Comparison of ENCODE assay signal across 13 cellular contexts in the genomic region with DNA sequence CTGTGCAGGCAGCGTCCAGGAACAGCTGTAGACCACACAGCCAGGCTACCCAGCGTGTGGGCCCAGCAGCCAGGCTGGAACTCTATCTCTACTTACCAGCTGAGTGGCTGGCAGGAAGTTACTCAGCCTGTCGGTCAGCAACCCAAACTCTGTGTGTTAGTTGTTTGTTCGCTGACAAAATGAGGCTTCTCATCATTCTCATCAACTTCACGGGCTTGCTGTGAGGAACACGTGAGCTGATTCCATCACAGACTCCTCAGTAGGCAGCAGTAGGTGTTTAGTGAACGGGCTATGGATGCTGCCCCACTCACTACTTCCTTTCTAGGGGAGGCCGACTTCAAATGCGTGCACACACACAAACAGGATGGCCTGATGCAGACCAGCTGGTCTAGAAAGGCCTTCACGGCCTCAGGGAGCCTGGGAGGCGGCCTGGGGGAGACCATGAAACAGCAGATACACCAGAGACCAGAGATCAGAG. TPM values are rescaled to one million over a fixed set of nuclear protein-coding genes. Genes with fewer than 3 reads are reported as not detected.
DNase-seq lines count a peak whose midpoint lies in the region; ATAC-seq, FAIRE-seq and TF ChIP-seq lines count a peak whose summit lies in the region.
"Had no signal": no experiment of that assay in that cellular context is flagged by ENCODE, and none has a peak within 500 bp of the region (broad histone marks: within the 10 kb centered on the region; RNA-seq: fewer than 3 reads in every experiment).

No MANE protein-coding gene starts in this region.

- no peaks in the 10 kb centered on the region for H3K27me3 ChIP-seq in osteoblast (ENCODE audit: insufficient read depth, low read length)

- POLR2A ChIA-PET in OCI-LY7 (lab: Charles Lee) = interaction anchor here (0.6 to 2.2 kb wide), 8 partner anchors 9 to 81 kb away, joined by 3 to 16 read pairs (median 4); partner anchors contain the start of gene SYVN1

- H3K4me1 ChIP-seq in OCI-LY7 (ENCODE audit: insufficient read depth, low read length, poor library complexity, severe bottlenecking) (peaks cover 32% of the 10 kb centered on the region), osteoblast (ENCODE audit: insufficient read depth, low read length) (peaks cover 7% of the 10 kb centered on the region), mucosa of descending colon (ENCODE audit: low read depth) (peaks cover 4% of the 10 kb centered on the region)

- H3K4me3 ChIP-seq in OCI-LY7 (ENCODE audit: low read depth, low read length, poor library complexity, severe bottlenecking) (no peak overlapping the region), osteoblast (ENCODE audit: insufficient read depth, low read length) (no peak overlapping the region), mucosa of descending colon (no peak overlapping the region)

- no peaks in the 10 kb centered on the region for H4K20me1 ChIP-seq in OCI-LY7 (ENCODE audit: insufficient read depth, low read length)
- H4K20me1 ChIP-seq in osteoblast (ENCODE audit: insufficient read depth, low read length) = no peaks in the 10 kb centered on the region

- H3K4me3 Mint-ChIP-seq in chondrocyte (ENCODE audit: unreplicated experiment) = no peak overlapping the region

- peak overlapping the region; percentile 95 for H3K27ac Mint-ChIP-seq in chondrocyte (ENCODE audit: unreplicated experiment)

- no peaks in the 10 kb centered on the region for H3K36me3 Mint-ChIP-seq in chondrocyte (ENCODE audit: low read depth)

- ATAC-seq in HG02981 (IDR thresholded peaks at IDR 0.05; ENCODE audit: unreplicated experiment) (no peak), mucosa of descending colon (no peak), GM21367 (IDR thresholded peaks at IDR 0.05; ENCODE audit: unreplicated experiment) (no peak)

- no peaks in the 10 kb centered on the region for H3K9me2 ChIP-seq in OCI-LY7 (ENCODE audit: insufficient read depth, low read length)

- H3K4me2 ChIP-seq in OCI-LY7 (ENCODE audit: low read length) (peak overlapping the region; percentile 38), osteoblast (ENCODE audit: insufficient read depth, low read length) (no peak overlapping the region)

- H3K79me2 ChIP-seq in OCI-LY7 (ENCODE audit: insufficient read depth, low read depth, low read length) (no peaks in the 10 kb centered on the region), osteoblast (ENCODE audit: insufficient read depth, low read length) (no peaks in the 10 kb centered on the region)

- no peaks in the 10 kb centered on the region for H3K9me3 ChIP-seq in OCI-LY7 (ENCODE audit: low read length)
- H3K9me3 ChIP-seq in osteoblast (ENCODE audit: low read depth, low read length) = no peaks in the 10 kb centered on the region
- no peaks in the 10 kb centered on the region for H3K9me3 ChIP-seq in mucosa of descending colon

- no peaks in the 10 kb centered on the region for H3K36me3 ChIP-seq in OCI-LY7 (ENCODE audit: insufficient read depth, low read length)
- no peaks in the 10 kb centered on the region for H3K36me3 ChIP-seq in osteoblast (ENCODE audit: insufficient read depth, low read length)
- no peaks in the 10 kb centered on the region for H3K36me3 ChIP-seq in mucosa of descending colon (ENCODE audit: low read depth)

- peak; percentile 4 for FAIRE-seq in GM19239 (lab: Jason Lieb, UNC)
- FAIRE-seq: islet of Langerhans, TTC549 had no signal

- DNase-seq in GM19239 (ENCODE audit: insufficient read length, low spot score) = no peak
- peak; percentile 48 for DNase-seq in OCI-LY7 (ENCODE audit: low spot score)
- no peak for DNase-seq in chondrocyte (ENCODE audit: low spot score)
- DNase-seq in osteoblast (ENCODE audit: insufficient read length, low spot score, missing footprints) = no peak
- no peak for DNase-seq in SW480 (ENCODE audit: low spot score)
- DNase-seq in mucosa of descending colon = no peak
- DNase-seq: cerebellar nuclear complex, NCI-H187 treated with DMSO at 0.1 percent for 48 hours had no signal

- CTCF ChIA-PET in OCI-LY7 (lab: Charles Lee; ENCODE audit: unreplicated experiment) = no interaction called here

- H3K4me1 Mint-ChIP-seq in chondrocyte (ENCODE audit: low read depth) = peaks cover 8% of the 10 kb centered on the region

- peak overlapping the region; percentile 54 for H3K27ac ChIP-seq in OCI-LY7 (ENCODE audit: low read depth, low read length, poor library complexity, severe bottlenecking)
- H3K27ac ChIP-seq in osteoblast (ENCODE audit: low read depth, low read length) = no peak overlapping the region

- H2AFZ ChIP-seq in OCI-LY7 (ENCODE audit: low read length) (peak overlapping the region; percentile 99), osteoblast (ENCODE audit: low read length) (peak overlapping the region; percentile 94)

- intact Hi-C loops in OCI-LY7 (cut with micrococcal nuclease; ENCODE audit: unreplicated experiment) (loop anchor here (5.0 kb wide), 1 partner anchor 37 kb away; the partner anchor contains the start of gene SYVN1), mucosa of descending colon (cut with DNase I, micrococcal nuclease) (no loop called here)

- no peaks in the 10 kb centered on the region for H3K9me3 Mint-ChIP-seq in chondrocyte (ENCODE audit: low read depth)

- no peaks in the 10 kb centered on the region for H3K27me3 Mint-ChIP-seq in chondrocyte (ENCODE audit: low read depth)

- TF ChIP-seq CTCF in OCI-LY7 (conservative IDR thresholded peaks at IDR 0.05; ENCODE audit: low read length) (no peak), chondrocyte (IDR thresholded peaks at IDR 0.05) (no peak), osteoblast (IDR thresholded peaks at IDR 0.05; ENCODE audit: extremely low read depth, low read depth, low read length) (no peak), mucosa of descending colon (IDR thresholded peaks at IDR 0.05) (no peak)

- no TSS peak for BruUV-seq in OCI-LY7 (replicated peaks; lab: Mats Ljungman, UMichigan)

RNA-seq across cellular contexts. Expression of gene SPDYC, which starts 0.8 kb away (rescaled TPM):
- total RNA-seq in OCI-LY7 (2014; rRNA removed; shearing (Covaris generic)) = not detected in 2 replicates
- not detected in 2 replicates for total RNA-seq in OCI-LY7 (2022)
- total RNA-seq in chondrocyte = not detected in 3 replicates
- not detected in 2 replicates for total RNA-seq in osteoblast
- not detected for total RNA-seq in mucosa of descending colon
- total RNA-seq: ureter had no signal

RNA-seq across cellular contexts. Expression of gene CAPN1, which starts 12.5 kb away (rescaled TPM):
- total RNA-seq in OCI-LY7 (2014; rRNA removed; shearing (Covaris generic)) = 66.9 and 89.9 TPM in 2 replicates
- total RNA-seq in OCI-LY7 (2022) = 111 and 118 TPM in 2 replicates
- 120 to 130 TPM (median 127 TPM) in 3 replicates for total RNA-seq in chondrocyte
- total RNA-seq in osteoblast = 102 and 116 TPM in 2 replicates
- total RNA-seq in mucosa of descending colon = 100 to 1,000 TPM; 211 to 389 (median 271) TPM

RNA-seq across cellular contexts. Expression of gene SYVN1, which starts 34.9 kb away (rescaled TPM):
- 102 and 134 TPM in 2 replicates for total RNA-seq in OCI-LY7 (2014; rRNA removed; shearing (Covaris generic))
- 310 and 320 TPM in 2 replicates for total RNA-seq in OCI-LY7 (2022)
- 47.5 to 53.5 TPM (median 49.2 TPM) in 3 replicates for total RNA-seq in chondrocyte
- total RNA-seq in osteoblast = 10.3 and 11.9 TPM in 2 replicates
- 10 to 100 TPM; 59.7 to 62.2 (median 60.3) TPM for total RNA-seq in mucosa of descending colon

RNA-seq across cellular contexts. Expression of gene MRPL49, which starts 47.1 kb away (rescaled TPM):
- total RNA-seq in OCI-LY7 (2014; rRNA removed; shearing (Covaris generic)) = 81.6 and 83.2 TPM in 2 replicates
- 65.2 and 67.2 TPM in 2 replicates for total RNA-seq in OCI-LY7 (2022)
- 37.2 to 43.2 TPM (median 40.5 TPM) in 3 replicates for total RNA-seq in chondrocyte
- total RNA-seq in osteoblast = 37.4 and 41.6 TPM in 2 replicates
- total RNA-seq in mucosa of descending colon = 10 to 100 TPM; 42.6 to 48.5 (median 45.4) TPM

RNA-seq across cellular contexts. Expression of gene FAU, which starts 47.3 kb away (rescaled TPM):
- total RNA-seq in OCI-LY7 (2014; rRNA removed; shearing (Covaris generic)) = 1,573 and 1,628 TPM in 2 replicates
- total RNA-seq in OCI-LY7 (2022) (1,401 and 1,406 TPM in 2 replicates), chondrocyte (506 to 669 TPM (median 519 TPM) in 3 replicates), osteoblast (94.3 and 118 TPM in 2 replicates), mucosa of descending colon (100 to 1,000 TPM; 680 to 873 (median 705) TPM)
